ENCODE assay signal across 8 cellular contexts in genomic region chr17:69326302-69327059, GRCh38. TPM values are rescaled to one million over a fixed set of nuclear protein-coding genes. Genes with fewer than 3 reads are reported as not detected.
DNase-seq lines count a peak whose midpoint lies in the region; ATAC-seq and TF ChIP-seq lines count a peak whose summit lies in the region.

No MANE protein-coding gene starts in this region.

- peaks cover 36% of the 10 kb centered on the region for H3K4me1 Mint-ChIP-seq in activated CD8-positive, alpha-beta T cell treated with anti-CD3 and anti-CD28 coated beads for 36 hours (ENCODE audit: low read depth)

- no peaks in the 10 kb centered on the region for H3K4me1 ChIP-seq in foreskin keratinocyte

- H3K9me3 Mint-ChIP-seq in activated CD8-positive, alpha-beta T cell treated with anti-CD3 and anti-CD28 coated beads for 36 hours: peaks cover 6% of the 10 kb centered on the region

- peak overlapping the region; percentile 86 for H3K27ac ChIP-seq in foreskin keratinocyte

- DNase-seq in AG09309 (ENCODE audit: low read depth) (no peak), GM13977 (ENCODE audit: low spot score) (peak; percentile 17), foreskin keratinocyte (peak; percentile 23 to 49), omental fat pad (ENCODE audit: low spot score) (no peak), Kasumi-1 (lab: John Stamatoyannopoulos, UW) (no peak)
- DNase-seq in activated CD8-positive, alpha-beta T cell treated with anti-CD3 and anti-CD28 coated beads for 36 hours: peak; percentile 21

- POLR2A ChIA-PET in activated CD8-positive, alpha-beta T cell treated with anti-CD3 and anti-CD28 coated beads for 36 hours (lab: Charles Lee): interaction anchor here (0.7 to 1.4 kb wide), 6 partner anchors 9 to 921 kb away, joined by 3 to 5 read pairs (median 3); no protein-coding TSS in a partner anchor

- H3K27me3 ChIP-seq in foreskin keratinocyte: no peaks in the 10 kb centered on the region

- TF ChIP-seq CTCF in AG09309 (IDR thresholded peaks at IDR 0.05; ENCODE audit: control insufficient read depth, insufficient read depth, low read depth, low read length, missing control alignments): no peak
- TF ChIP-seq CTCF in GM13977 (IDR thresholded peaks at IDR 0.05; ENCODE audit: extremely low read depth, insufficient read depth, missing control alignments): no peak
- no peak for TF ChIP-seq CTCF in activated CD8-positive, alpha-beta T cell treated with anti-CD3 and anti-CD28 coated beads for 36 hours (IDR thresholded peaks at IDR 0.05)
- TF ChIP-seq CTCF in foreskin keratinocyte (conservative IDR thresholded peaks at IDR 0.05): no peak
- TF ChIP-seq CTCF in omental fat pad (IDR thresholded peaks at IDR 0.05): no peak

- in situ Hi-C loops in GM13977 (cut with MboI; ENCODE audit: low pct_unique_long_range_greater_than_20kb, low sequenced_read_pairs, unreplicated experiment): loop anchor here (25.0 kb wide), 1 partner anchor 186 kb away; no protein-coding TSS in a partner anchor

- H3K27ac Mint-ChIP-seq in activated CD8-positive, alpha-beta T cell treated with anti-CD3 and anti-CD28 coated beads for 36 hours: peak overlapping the region; percentile 91

- CTCF ChIA-PET in activated CD8-positive, alpha-beta T cell treated with anti-CD3 and anti-CD28 coated beads for 36 hours (lab: Charles Lee): interaction anchor here (0.8 to 2.0 kb wide), 4 partner anchors 9 to 88 kb away, joined by 3 to 8 read pairs (median 6); partner anchors contain the start of gene MAP2K6

- peak overlapping the region; percentile 94 for H3K4me3 Mint-ChIP-seq in activated CD8-positive, alpha-beta T cell treated with anti-CD3 and anti-CD28 coated beads for 36 hours

- intact Hi-C loops in activated CD8-positive, alpha-beta T cell treated with anti-CD3 and anti-CD28 coated beads for 36 hours (cut with micrococcal nuclease): no loop called here

- peak overlapping the region; percentile 51 for H3K4me3 ChIP-seq in AG09309 (ENCODE audit: control insufficient read depth, low read depth, low read length)

- H3K27me3 Mint-ChIP-seq in activated CD8-positive, alpha-beta T cell treated with anti-CD3 and anti-CD28 coated beads for 36 hours: peaks cover 2% of the 10 kb centered on the region

- ATAC-seq in HG03354 (IDR thresholded peaks at IDR 0.05; ENCODE audit: poor library complexity, severe bottlenecking, unreplicated experiment) (peak; percentile 1), foreskin keratinocyte (peak; percentile 34), omental fat pad (ENCODE audit: low FRiP score) (peak; percentile 24), HG02610 (IDR thresholded peaks at IDR 0.05; ENCODE audit: unreplicated experiment) (no peak)
- no peak for ATAC-seq in activated CD8-positive, alpha-beta T cell treated with anti-CD3 and anti-CD28 coated beads for 36 hours

- peaks cover 6% of the 10 kb centered on the region for H3K36me3 Mint-ChIP-seq in activated CD8-positive, alpha-beta T cell treated with anti-CD3 and anti-CD28 coated beads for 36 hours (ENCODE audit: low read depth)

RNA-seq across cellular contexts. Expression of gene ABCA5, which starts 0.5 kb away (rescaled TPM):
- total RNA-seq in activated CD8-positive, alpha-beta T cell treated with anti-CD3 and anti-CD28 coated beads for 36 hours: 10 to 100 TPM; 12.4 to 13.2 TPM
- total RNA-seq in foreskin keratinocyte (7.4 and 8.1 TPM in 2 replicates), omental fat pad (10 to 100 TPM; 32.9 to 61.6 (median 49.2) TPM)
- 1.9 and 2.0 TPM in 2 replicates for polyA plus RNA-seq in foreskin keratinocyte

Comparison
In these comparisons a context has a peak if more than half of its experiments do, and no peak if none do; other contexts are left out.
1. DNase-seq: peak in GM13977 (single experiment), activated CD8-positive, alpha-beta T cell treated with anti-CD3 and anti-CD28 coated beads for 36 hours (single experiment) and foreskin keratinocyte (2 of 2); none in AG09309 (single experiment), omental fat pad (single experiment) and Kasumi-1 (0 of 2).
2. ATAC-seq: peak in HG03354 (single experiment), foreskin keratinocyte (single experiment) and omental fat pad (single experiment); none in activated CD8-positive, alpha-beta T cell treated with anti-CD3 and anti-CD28 coated beads for 36 hours (single experiment) and HG02610 (single experiment).